In the genomic region with DNA sequence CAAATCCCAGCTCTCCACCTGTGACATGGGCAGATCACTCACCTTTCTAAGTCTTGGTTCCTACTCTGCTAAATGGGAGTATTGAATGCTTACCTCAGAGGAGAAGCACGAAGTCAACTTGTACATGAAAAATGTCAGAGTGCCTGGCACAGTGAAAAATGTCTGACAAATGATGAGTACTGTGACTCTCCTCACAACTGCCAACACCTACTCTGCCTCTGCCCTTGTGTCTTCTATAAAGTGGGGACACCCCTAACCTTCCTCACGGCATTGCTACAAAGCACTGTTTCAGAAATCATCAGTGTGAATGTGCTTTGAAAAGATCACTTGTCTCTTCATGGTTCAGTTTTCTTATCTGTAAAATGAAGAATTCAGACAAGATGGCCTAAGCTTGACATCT, we compare ENCODE assay signal across 25 cellular contexts. TPM values are rescaled to one million over a fixed set of nuclear protein-coding genes. Genes with fewer than 3 reads are reported as not detected.
DNase-seq lines count a peak whose midpoint lies in the region; FAIRE-seq and TF ChIP-seq lines count a peak whose summit lies in the region.
"Had no signal": no experiment of that assay in that cellular context is flagged by ENCODE, and none has a peak within 500 bp of the region (broad histone marks: within the 10 kb centered on the region; RNA-seq: fewer than 3 reads in every experiment).

No MANE protein-coding gene starts in this region.

- no peaks in the 10 kb centered on the region for H3K36me3 ChIP-seq in Loucy (ENCODE audit: insufficient read depth, low read length)
- no peaks in the 10 kb centered on the region for H3K36me3 ChIP-seq in bronchial epithelial cell (ENCODE audit: control insufficient read depth, insufficient read depth, low read length)
- H3K36me3 ChIP-seq in trophoblast cell (ENCODE audit: control insufficient read depth in 1 of 2, insufficient read depth in 2 of 2, low read length in 2 of 2) = peaks cover 0 to under 1% of the 10 kb centered on the region in 2 experiments
- H3K36me3 ChIP-seq: BE2C, esophagus squamous epithelium, gastrocnemius medialis, lower lobe of right lung, SJCRH30, tibial artery had no signal

- H3K14ac ChIP-seq in trophoblast cell (ENCODE audit: low read length) = peak overlapping the region; percentile 33

- no peak overlapping the region for H4K8ac ChIP-seq in trophoblast cell (ENCODE audit: low read depth, low read length)

- H3K9me2 ChIP-seq in Loucy (replicated peaks; ENCODE audit: low read depth, low read length) = no peaks in the 10 kb centered on the region

- peak; percentile 62 for FAIRE-seq in bronchial epithelial cell (lab: Jason Lieb, UNC)
- FAIRE-seq: A204.1, H54, RCC 7860 had no signal

- peak overlapping the region; percentile 60 for H2AK5ac ChIP-seq in trophoblast cell (ENCODE audit: low read length)

- H4K91ac ChIP-seq in trophoblast cell (ENCODE audit: low read depth, low read length) = peak overlapping the region; percentile 60

- 0 out of 2 replicates have a peak overlapping the region, but pooled peaks have one; percentile 89 for H2AFZ ChIP-seq in Loucy (ENCODE audit: low read length)
- no peak overlapping the region for H2AFZ ChIP-seq in trophoblast cell (ENCODE audit: insufficient read depth, low read length, poor library complexity)

- H2BK5ac ChIP-seq in trophoblast cell (ENCODE audit: low read depth, low read length, poor library complexity) = no peak overlapping the region

- no peak overlapping the region for H3K23ac ChIP-seq in trophoblast cell (ENCODE audit: low read length)

- no peaks in the 10 kb centered on the region for H4K20me1 ChIP-seq in Loucy (ENCODE audit: insufficient read depth, low read length, poor library complexity, severe bottlenecking)

- no peaks in the 10 kb centered on the region for H3K9me3 ChIP-seq in Loucy (ENCODE audit: insufficient read depth, low read depth, low read length)
- H3K9me3 ChIP-seq in trophoblast cell (ENCODE audit: insufficient read depth, low read depth, low read length) = no peaks in the 10 kb centered on the region
- H3K9me3 ChIP-seq: BE2C, esophagus squamous epithelium, gastrocnemius medialis, lower lobe of right lung, SJCRH30, tibial artery had no signal

- POLR2A ChIA-PET in activated CD4-positive, alpha-beta T cell treated with anti-CD3 and anti-CD28 coated beads, Interleukin-2, amount 10 ng/mL, durations not matched to agents 7 days and 5 days (lab: Charles Lee) = no interaction called here

- WGBS in trophoblast cell (ENCODE audit: extremely low coverage, insufficient coverage, insufficient read length) = no CpG with 5 or more reads among the region's 2 CpGs

- H2BK12ac ChIP-seq in trophoblast cell (ENCODE audit: low read length) = peak overlapping the region; percentile 63

- no peak overlapping the region for H2BK120ac ChIP-seq in trophoblast cell (ENCODE audit: insufficient read depth, low read length, poor library complexity)

- H3K4me3 ChIP-seq in Loucy (ENCODE audit: low read length, poor library complexity, severe bottlenecking) = no peak overlapping the region
- no peak overlapping the region for H3K4me3 ChIP-seq in bronchial epithelial cell (ENCODE audit: low read depth, low read length)
- H3K4me3 ChIP-seq in trophoblast cell (ENCODE audit: low read depth, low read length) = no peak overlapping the region
- H3K4me3 ChIP-seq: esophagus squamous epithelium, gastrocnemius medialis, SJCRH30, smooth muscle cell, tibial artery had no signal

- peaks cover 45% of the 10 kb centered on the region for H3K4me1 ChIP-seq in Loucy (ENCODE audit: insufficient read depth, low read length, poor library complexity, severe bottlenecking)
- peaks cover 0 to 8% of the 10 kb centered on the region in 2 experiments for H3K4me1 ChIP-seq in trophoblast cell (ENCODE audit: control insufficient read depth in 1 of 2, insufficient read depth in 2 of 2, low read length in 2 of 2)
- H3K4me1 ChIP-seq: BE2C, esophagus squamous epithelium, gastrocnemius medialis, SJCRH30, tibial artery had no signal

- H3K4me1 Mint-ChIP-seq in activated CD4-positive, alpha-beta T cell treated with anti-CD3 and anti-CD28 coated beads, Interleukin-2, amount 10 ng/mL, durations not matched to agents 7 days and 5 days = peaks cover 53% of the 10 kb centered on the region

- H3K18ac ChIP-seq in trophoblast cell (ENCODE audit: low read length) = no peak overlapping the region

- DNase-seq in activated CD4-positive, alpha-beta T cell treated with anti-CD3 and anti-CD28 coated beads, Interleukin-2, amount 10 ng/mL, durations not matched to agents 7 days and 5 days = no peak
- DNase-seq in activated CD4-positive, alpha-beta T cell treated with anti-CD3 and anti-CD28 coated beads for 4 hours = no peak
- no peak for DNase-seq in bronchial epithelial cell (ENCODE audit: low read depth)
- DNase-seq in trophoblast cell = no peak
- no peak for DNase-seq in kidney tubule cell (ENCODE audit: low spot score)
- DNase-seq in midbrain (lab: John Stamatoyannopoulos, UW) = no peak
- no peak for DNase-seq in NOMO-1 treated with dmso at 0.1 percent for 144 hours (lab: John Stamatoyannopoulos, UW; ENCODE audit: unreplicated experiment)
- DNase-seq: BE2C; esophagus squamous epithelium; NCI-H2107; NCI-H510A; occipital lobe; stimulated activated naive CD4-positive, alpha-beta T cell had no signal

- H3K27me3 Mint-ChIP-seq in activated CD4-positive, alpha-beta T cell treated with anti-CD3 and anti-CD28 coated beads, Interleukin-2, amount 10 ng/mL, durations not matched to agents 7 days and 5 days = no peaks in the 10 kb centered on the region
- H3K27me3 Mint-ChIP-seq: activated T-cell treated with anti-CD3 and anti-CD28 coated beads, Interleukin-2, amount 50 U/mL, for 24 hours had no signal

- H3K27ac Mint-ChIP-seq in activated CD4-positive, alpha-beta T cell treated with anti-CD3 and anti-CD28 coated beads, Interleukin-2, amount 10 ng/mL, durations not matched to agents 7 days and 5 days = peak overlapping the region; percentile 81

- H3K79me2 ChIP-seq in Loucy (ENCODE audit: insufficient read depth, low read length) (peaks cover 6% of the 10 kb centered on the region; the same call in 1 of the 2 replicates), trophoblast cell (ENCODE audit: control insufficient read depth, insufficient read depth, low read length, poor library complexity) (no peaks in the 10 kb centered on the region)

- no peak overlapping the region for H3K4me3 Mint-ChIP-seq in activated CD4-positive, alpha-beta T cell treated with anti-CD3 and anti-CD28 coated beads, Interleukin-2, amount 10 ng/mL, durations not matched to agents 7 days and 5 days
- H3K4me3 Mint-ChIP-seq: activated T-cell treated with anti-CD3 and anti-CD28 coated beads, Interleukin-2, amount 50 U/mL, for 24 hours had no signal

- H3K4me2 ChIP-seq in Loucy (ENCODE audit: low read depth, low read length, poor library complexity, severe bottlenecking) (no peak overlapping the region), trophoblast cell (ENCODE audit: low read length) (no peak overlapping the region)
- H3K4me2 ChIP-seq: smooth muscle cell had no signal

- H3K27ac ChIP-seq in trophoblast cell (ENCODE audit: low read depth, low read length) = no peak overlapping the region
- H3K27ac ChIP-seq: gastrocnemius medialis, SJCRH30, tibial artery, VCaP had no signal

- H3K36me3 Mint-ChIP-seq in activated CD4-positive, alpha-beta T cell treated with anti-CD3 and anti-CD28 coated beads, Interleukin-2, amount 10 ng/mL, durations not matched to agents 7 days and 5 days (ENCODE audit: low read depth) = peaks cover 9% of the 10 kb centered on the region
- H3K36me3 Mint-ChIP-seq: activated naive CD4-positive, alpha-beta T cell treated with anti-CD3 and anti-CD28 coated beads, Interleukin-2, amount 50 U/mL, for 72 hours had no signal

- H3K4ac ChIP-seq in trophoblast cell (ENCODE audit: low read depth, low read length) = no peak overlapping the region

- no peak overlapping the region for H4K12ac ChIP-seq in trophoblast cell (ENCODE audit: low read depth, low read length)

- H3F3A ChIP-seq in Loucy (ENCODE audit: low read depth) = no peaks in the 10 kb centered on the region

- no peaks in the 10 kb centered on the region for H3K27me3 ChIP-seq in Loucy (ENCODE audit: insufficient read depth, low read length, poor library complexity, severe bottlenecking)
- peaks cover 5% of the 10 kb centered on the region for H3K27me3 ChIP-seq in bronchial epithelial cell (ENCODE audit: control insufficient read depth, insufficient read depth, low read length)
- H3K27me3 ChIP-seq in trophoblast cell (ENCODE audit: insufficient read depth, low read length) = no peaks in the 10 kb centered on the region
- H3K27me3 ChIP-seq: BE2C, gastrocnemius medialis, SJCRH30, tibial artery had no signal

- CTCF ChIA-PET in activated CD4-positive, alpha-beta T cell treated with anti-CD3 and anti-CD28 coated beads, Interleukin-2, amount 10 ng/mL, durations not matched to agents 7 days and 5 days (lab: Charles Lee) = interaction anchor here (0.7 to 3.2 kb wide), 21 partner anchors 8 to 279 kb away, joined by 3 to 34 read pairs (median 4); a partner anchor contains a TSS

- H3K9me3 Mint-ChIP-seq in activated CD4-positive, alpha-beta T cell treated with anti-CD3 and anti-CD28 coated beads, Interleukin-2, amount 10 ng/mL, durations not matched to agents 7 days and 5 days = no peaks in the 10 kb centered on the region
- H3K9me3 Mint-ChIP-seq: activated naive CD4-positive, alpha-beta T cell treated with anti-CD3 and anti-CD28 coated beads, Interleukin-2, amount 50 U/mL, for 72 hours; activated T-cell treated with anti-CD3 and anti-CD28 coated beads, Interleukin-2, amount 50 U/mL, for 24 hours had no signal

- no peak for TF ChIP-seq CTCF in Loucy (conservative IDR thresholded peaks at IDR 0.05; ENCODE audit: low read length)
- no peak for TF ChIP-seq CTCF in bronchial epithelial cell (IDR thresholded peaks at IDR 0.05; ENCODE audit: insufficient read depth, low read length, severe bottlenecking)

- H3K79me1 ChIP-seq in trophoblast cell (ENCODE audit: low read length) = peaks cover 9% of the 10 kb centered on the region

- H3K9ac ChIP-seq in Loucy (ENCODE audit: low read depth, low read length, poor library complexity, severe bottlenecking) (no peak overlapping the region), trophoblast cell (ENCODE audit: low read length) (no peak overlapping the region)

RNA-seq across cellular contexts. Expression of a gene that starts 0.9 kb away (rescaled TPM):
- total RNA-seq in activated CD4-positive, alpha-beta T cell treated with anti-CD3 and anti-CD28 coated beads, Interleukin-2, amount 10 ng/mL, durations not matched to agents 7 days and 5 days = 1 to 10 TPM; 6.4 to 6.6 TPM
- total RNA-seq in bronchial epithelial cell = not detected in 2 replicates
- polyA plus RNA-seq in trophoblast cell (2013) = 5.9 and 7.1 TPM in 2 replicates
- total RNA-seq: SJCRH30, smooth muscle cell had no signal

RNA-seq across cellular contexts. Expression of a gene that starts 33.2 kb away (rescaled TPM):
- total RNA-seq in activated CD4-positive, alpha-beta T cell treated with anti-CD3 and anti-CD28 coated beads, Interleukin-2, amount 10 ng/mL, durations not matched to agents 7 days and 5 days = not detected
- total RNA-seq in bronchial epithelial cell = under 0.01 TPM in 1 of 2 replicates, not detected in the other
- polyA plus RNA-seq in trophoblast cell (2013) = 0.44 and 0.52 TPM in 2 replicates
- total RNA-seq: activated naive CD4-positive, alpha-beta T cell treated with anti-CD3 and anti-CD28 coated beads, Interleukin-2, amount 50 U/mL, for 72 hours; esophagus squamous epithelium; gastrocnemius medialis; lower lobe of right lung; occipital lobe; SJCRH30; smooth muscle cell had no signal
- polyA plus RNA-seq: smooth muscle cell had no signal
